Comparison of ENCODE assay signal across 8 cellular contexts in genomic region chrX:72276478-72276953, GRCh38.
DNase-seq lines count a peak whose midpoint lies in the region; TF ChIP-seq lines count a peak whose summit lies in the region.

No MANE protein-coding gene starts in this region.

- H3K4me1 Mint-ChIP-seq in activated T-cell treated with anti-CD3 and anti-CD28 coated beads, Interleukin-2, amount 50 U/mL, for 24 hours (ENCODE audit: low read depth) = peaks cover 47% of the 10 kb centered on the region

- H3K4me1 ChIP-seq in NT2/D1 (ENCODE audit: insufficient read depth, insufficient read length) (no peaks in the 10 kb centered on the region), rectal smooth muscle tissue (ENCODE audit: control insufficient read depth, insufficient read depth, low read length) (peaks cover 12% of the 10 kb centered on the region)

- TF ChIP-seq POLR2A in erythroblast (IDR thresholded peaks at IDR 0.05; ENCODE audit: low read length) = no peak

- H3K4me3 ChIP-seq in NT2/D1 (ENCODE audit: insufficient read length, low read depth) (peak overlapping the region; percentile 97), rectal smooth muscle tissue (ENCODE audit: low read length) (peak overlapping the region; percentile 91)

- H3K27ac ChIP-seq in rectal smooth muscle tissue (ENCODE audit: low read depth, low read length) = peak overlapping the region; percentile 78

- peaks cover 51% of the 10 kb centered on the region for H3K36me3 ChIP-seq in NT2/D1 (ENCODE audit: insufficient read depth, insufficient read length, low read length)
- peaks cover 36% of the 10 kb centered on the region for H3K36me3 ChIP-seq in rectal smooth muscle tissue (ENCODE audit: control insufficient read depth, insufficient read depth, low read length)

- no peaks in the 10 kb centered on the region for H3K9me3 ChIP-seq in NT2/D1 (ENCODE audit: insufficient read depth, low read length)

- H3K9ac ChIP-seq in NT2/D1 (ENCODE audit: insufficient read length, low read depth) (peak overlapping the region; percentile 95), rectal smooth muscle tissue (ENCODE audit: low read length) (peak overlapping the region; percentile 50)

- H3K27me3 Mint-ChIP-seq in activated T-cell treated with anti-CD3 and anti-CD28 coated beads, Interleukin-2, amount 50 U/mL, for 24 hours = peaks cover 21% of the 10 kb centered on the region

- no peaks in the 10 kb centered on the region for H3K9me3 Mint-ChIP-seq in activated T-cell treated with anti-CD3 and anti-CD28 coated beads, Interleukin-2, amount 50 U/mL, for 24 hours

- H3K27me3 ChIP-seq in NT2/D1 (ENCODE audit: insufficient read depth, insufficient read length) (peaks cover 7% of the 10 kb centered on the region), rectal smooth muscle tissue (ENCODE audit: control insufficient read depth, insufficient read depth, low read length) (no peaks in the 10 kb centered on the region)

- peak overlapping the region; percentile 94 for H3K4me3 Mint-ChIP-seq in activated T-cell treated with anti-CD3 and anti-CD28 coated beads, Interleukin-2, amount 50 U/mL, for 24 hours

- peak overlapping the region; percentile 97 for H3K27ac Mint-ChIP-seq in activated T-cell treated with anti-CD3 and anti-CD28 coated beads, Interleukin-2, amount 50 U/mL, for 24 hours

- H3K36me3 Mint-ChIP-seq in activated T-cell treated with anti-CD3 and anti-CD28 coated beads, Interleukin-2, amount 50 U/mL, for 24 hours (ENCODE audit: low read depth) = peaks cover 56% of the 10 kb centered on the region

- DNase-seq in activated T-cell treated with anti-CD3 and anti-CD28 coated beads, Interleukin-2, amount 50 U/mL, for 24 hours = no peak
- no peak for DNase-seq in activated T-cell treated with anti-CD3 and anti-CD28 coated beads, Interleukin-2, amount 50 U/mL, for 1 hour
- DNase-seq in NT2/D1 (ENCODE audit: low read depth, low spot score) (no peak), erythroblast (lab: John Stamatoyannopoulos, UW) (peak; percentile 38 to 55), NCI-H526 (lab: John Stamatoyannopoulos, UW) (no peak), NCI-H2171 (lab: John Stamatoyannopoulos, UW) (no peak), amygdala (lab: John Stamatoyannopoulos, UW) (no peak)

Comparison
In these comparisons a context has a peak if more than half of its experiments do, and no peak if none do; other contexts are left out.
1. DNase-seq: peak in erythroblast (2 of 2); none in activated T-cell treated with anti-CD3 and anti-CD28 coated beads, Interleukin-2, amount 50 U/mL, for 24 hours (single experiment), activated T-cell treated with anti-CD3 and anti-CD28 coated beads, Interleukin-2, amount 50 U/mL, for 1 hour (single experiment), NT2/D1 (single experiment), NCI-H526 (0 of 2), NCI-H2171 (single experiment) and amygdala (0 of 56).